ENCODE assay signal across 1 cellular context in genomic region chr1:176479920-176480319, GRCh38.
TF ChIP-seq lines count a peak whose summit lies in the region.

No MANE protein-coding gene starts in this region.

TF ChIP-seq in GM23338, 12 proteins besides CTCF, POLR2A, EP300 and RAD21 (continued from another document):
- TF ChIP-seq ZNF462 (CRISPR knock-in tag; IDR thresholded peaks at IDR 0.05) (no peak), CREB1 (CRISPR knock-in tag; IDR thresholded peaks at IDR 0.05; ENCODE audit: low read depth) (no peak)
